Comparison of ENCODE assay signal across 1 cellular context in genomic region chr1:235073331-235073967, GRCh38.
TF ChIP-seq lines count a peak whose summit lies in the region.

No MANE protein-coding gene starts in this region.

TF ChIP-seq in HepG2, 621 proteins besides CTCF, POLR2A, EP300 and RAD21 (continued from another document and continues in another):
- TF ChIP-seq ZNF503 (CRISPR knock-in tag; IDR thresholded peaks at IDR 0.05), result peak; percentile 77; the same call in 1 of the 2 replicates
- peak; percentile 96 for TF ChIP-seq SPEN (CRISPR knock-in tag; IDR thresholded peaks at IDR 0.05; ENCODE audit: low read depth)
- 0 out of 2 replicates have a peak, but pooled peaks have one; percentile 7 for TF ChIP-seq DZIP1 (CRISPR knock-in tag; IDR thresholded peaks at IDR 0.05)
- TF ChIP-seq SAFB2 (CRISPR knock-in tag; IDR thresholded peaks at IDR 0.05; ENCODE audit: borderline replicate concordance, low read depth), result 0 out of 2 replicates have a peak, but pooled peaks have one; percentile 31
- TF ChIP-seq NFIB (CRISPR knock-in tag; IDR thresholded peaks at IDR 0.05; ENCODE audit: borderline replicate concordance), result no peak
- TF ChIP-seq NFATC3 (CRISPR knock-in tag; IDR thresholded peaks at IDR 0.05), result peak; percentile 91; the same call in 1 of the 2 replicates
- 0 out of 2 replicates have a peak, but pooled peaks have one; percentile 38 for TF ChIP-seq RARG (CRISPR knock-in tag; IDR thresholded peaks at IDR 0.05; ENCODE audit: low read depth)
- TF ChIP-seq ZNF773 (CRISPR knock-in tag; IDR thresholded peaks at IDR 0.05; ENCODE audit: borderline replicate concordance), result no peak
- no peak for TF ChIP-seq MBD4 (IDR thresholded peaks at IDR 0.05; ENCODE audit: borderline replicate concordance, low read length)
- TF ChIP-seq XBP1 (CRISPR knock-in tag; IDR thresholded peaks at IDR 0.05), result no peak
- peak; percentile 81 for TF ChIP-seq HOXA3 (CRISPR knock-in tag; IDR thresholded peaks at IDR 0.05)
- TF ChIP-seq WIZ (CRISPR knock-in tag; IDR thresholded peaks at IDR 0.05), result peak; percentile 34; the same call in 1 of the 2 replicates
- 0 out of 2 replicates have a peak, but pooled peaks have one; percentile 10 for TF ChIP-seq NFKB2 (CRISPR knock-in tag; IDR thresholded peaks at IDR 0.05; ENCODE audit: borderline replicate concordance)
- peak; percentile 57; the same call in 1 of the 2 replicates for TF ChIP-seq ZHX2 (IDR thresholded peaks at IDR 0.05; ENCODE audit: low read depth)
- TF ChIP-seq ZHX2 (CRISPR knock-in tag; IDR thresholded peaks at IDR 0.05; ENCODE audit: borderline replicate concordance), result no peak
- 0 out of 2 replicates have a peak, but pooled peaks have one; percentile 48 for TF ChIP-seq ZMAT3 (CRISPR knock-in tag; conservative IDR thresholded peaks at IDR 0.05)
- TF ChIP-seq BCLAF1 (IDR thresholded peaks at IDR 0.05), result no peak
- TF ChIP-seq GATA4 (IDR thresholded peaks at IDR 0.05; ENCODE audit: borderline replicate concordance, low read depth), result peak; percentile 82; the same call in 1 of the 2 replicates
- no peak for TF ChIP-seq SYNCRIP (IDR thresholded peaks at IDR 0.05; ENCODE audit: insufficient read depth, low read depth, low read length)
- TF ChIP-seq MXI1 (IDR thresholded peaks at IDR 0.05; ENCODE audit: borderline replicate concordance, low read depth, low read length), result peak; percentile 42; the same call in 1 of the 3 replicates
- peak; percentile 82; the same call in 1 of the 2 replicates for TF ChIP-seq ZNF598 (CRISPR knock-in tag; IDR thresholded peaks at IDR 0.05; ENCODE audit: borderline replicate concordance)
- TF ChIP-seq REPIN1 (CRISPR knock-in tag; IDR thresholded peaks at IDR 0.05; ENCODE audit: borderline replicate concordance, low read depth), result peak; percentile 92
- TF ChIP-seq ZNF512B (CRISPR knock-in tag; IDR thresholded peaks at IDR 0.05; ENCODE audit: borderline replicate concordance), result no peak; the same call in 1 of the 2 replicates
- TF ChIP-seq NPAS2 (CRISPR knock-in tag; IDR thresholded peaks at IDR 0.05; ENCODE audit: borderline replicate concordance), result no peak
- peak; percentile 83; the same call in 1 of the 2 replicates for TF ChIP-seq ZZZ3 (CRISPR knock-in tag; IDR thresholded peaks at IDR 0.05; ENCODE audit: borderline replicate concordance)
- TF ChIP-seq ZNF501 (CRISPR knock-in tag; IDR thresholded peaks at IDR 0.05), result peak; percentile 63; the same call in 1 of the 2 replicates
- TF ChIP-seq ZBTB49 (CRISPR knock-in tag; IDR thresholded peaks at IDR 0.05; ENCODE audit: borderline replicate concordance), result no peak
- TF ChIP-seq YEATS2 (CRISPR knock-in tag; IDR thresholded peaks at IDR 0.05; ENCODE audit: borderline replicate concordance), result peak; percentile 54; the same call in 1 of the 2 replicates
- no peak for TF ChIP-seq USF2 (IDR thresholded peaks at IDR 0.05; ENCODE audit: low read depth, low read length)
- no peak for TF ChIP-seq USF2 (CRISPR knock-in tag; IDR thresholded peaks at IDR 0.05; ENCODE audit: borderline replicate concordance)
- peak; percentile 95 for TF ChIP-seq ZSCAN21 (CRISPR knock-in tag; IDR thresholded peaks at IDR 0.05; ENCODE audit: borderline replicate concordance)
- TF ChIP-seq ZNF788 (CRISPR knock-in tag; IDR thresholded peaks at IDR 0.05; ENCODE audit: borderline replicate concordance), result peak; percentile 66; the same call in 1 of the 2 replicates
- peak; percentile 89 for TF ChIP-seq SAP130 (CRISPR knock-in tag; IDR thresholded peaks at IDR 0.05; ENCODE audit: low read depth)
- peak; percentile 12; the same call in 1 of the 2 replicates for TF ChIP-seq ZNF292 (CRISPR knock-in tag; IDR thresholded peaks at IDR 0.05; ENCODE audit: borderline replicate concordance, low read depth)
- no peak; the same call in 1 of the 2 replicates for TF ChIP-seq MIER2 (CRISPR knock-in tag; IDR thresholded peaks at IDR 0.05)
- 0 out of 2 replicates have a peak, but pooled peaks have one; percentile 12 for TF ChIP-seq ZBTB7A (CRISPR knock-in tag; IDR thresholded peaks at IDR 0.05)
- 0 out of 2 replicates have a peak, but pooled peaks have one; percentile 11 for TF ChIP-seq ZNF460 (CRISPR knock-in tag; IDR thresholded peaks at IDR 0.05; ENCODE audit: borderline replicate concordance)
